In the genomic region with DNA sequence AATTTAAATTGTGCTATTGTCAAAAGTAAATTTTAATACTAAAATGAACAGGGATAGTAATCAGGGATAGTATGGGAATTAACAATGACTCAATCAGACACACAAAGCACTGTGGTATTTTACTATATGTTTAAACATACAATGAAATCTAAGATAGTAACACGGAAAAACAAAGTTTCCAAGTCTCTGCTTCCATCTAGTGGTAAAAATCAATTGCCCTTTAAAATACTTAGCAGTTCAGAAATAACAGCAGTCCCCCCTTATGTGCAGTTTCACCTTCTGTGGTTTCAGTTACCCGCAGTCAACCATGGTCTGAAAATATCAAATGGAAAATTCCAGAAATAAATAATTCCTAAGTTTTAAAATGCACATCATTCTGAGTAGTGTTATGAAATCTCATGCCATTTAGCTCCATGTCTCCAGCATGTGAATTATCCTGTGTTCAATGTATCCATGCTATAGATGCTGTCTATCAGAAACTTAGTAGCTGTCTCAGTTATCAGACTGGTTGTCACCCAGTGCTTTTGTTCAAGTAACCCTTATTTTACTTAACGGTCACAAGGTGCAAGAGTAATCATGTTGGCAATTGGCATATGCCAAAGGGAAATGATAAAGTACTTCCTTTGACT, we compare ENCODE assay signal across 8 cellular contexts. TPM values are rescaled to one million over a fixed set of nuclear protein-coding genes. Genes with fewer than 3 reads are reported as not detected.
A peak's percentile ranks its signal among the peaks of the same experiment; 100 is the strongest.
DNase-seq lines count a peak whose midpoint lies in the region; ATAC-seq and TF ChIP-seq lines count a peak whose summit lies in the region.

No MANE protein-coding gene starts in this region.

- peaks cover 19% of the 10 kb centered on the region for H3K4me1 Mint-ChIP-seq in CD14-positive monocyte
- peaks cover 27% of the 10 kb centered on the region for H3K4me1 Mint-ChIP-seq in activated T-helper 1 cell treated with anti-CD3 and anti-CD28 coated beads, Interleukin-12 subunit alpha, Interleukin-12 subunit beta, Interleukin-2, Interleukin-4 antibody, amounts not matched to agents 30 ng/mL and 10 ng/mL and 1 ng/mL, durations not matched to agents 14 hours and 24 hours and 36 hours (ENCODE audit: low read depth)

- intact Hi-C loops in CD14-positive monocyte (cut with micrococcal nuclease): no loop called here
- intact Hi-C loops in activated T-helper 1 cell treated with anti-CD3 and anti-CD28 coated beads, Interleukin-12 subunit alpha, Interleukin-12 subunit beta, Interleukin-2, Interleukin-4 antibody, amounts not matched to agents 30 ng/mL and 10 ng/mL and 1 ng/mL, durations not matched to agents 14 hours and 24 hours and 36 hours (cut with micrococcal nuclease): loop anchor here (1.0 to 5.0 kb wide), 4 partner anchors 242 to 460 kb away; no protein-coding TSS in a partner anchor

- peak; percentile 48 for ATAC-seq in GM18868 (IDR thresholded peaks at IDR 0.05; ENCODE audit: unreplicated experiment)

- H3K36me3 Mint-ChIP-seq in CD14-positive monocyte: no peaks in the 10 kb centered on the region
- H3K36me3 Mint-ChIP-seq in activated T-helper 1 cell treated with anti-CD3 and anti-CD28 coated beads, Interleukin-12 subunit alpha, Interleukin-12 subunit beta, Interleukin-2, Interleukin-4 antibody, amounts not matched to agents 30 ng/mL and 10 ng/mL and 1 ng/mL, durations not matched to agents 14 hours and 24 hours and 36 hours (ENCODE audit: low read depth): peaks cover 16% of the 10 kb centered on the region

- H3K27me3 Mint-ChIP-seq in CD14-positive monocyte (ENCODE audit: low read depth in 3 of 3): no peaks in the 10 kb centered on the region
- H3K27me3 Mint-ChIP-seq in activated T-helper 1 cell treated with anti-CD3 and anti-CD28 coated beads, Interleukin-12 subunit alpha, Interleukin-12 subunit beta, Interleukin-2, Interleukin-4 antibody, amounts not matched to agents 30 ng/mL and 10 ng/mL and 1 ng/mL, durations not matched to agents 14 hours and 24 hours and 36 hours (ENCODE audit: insufficient read depth): no peaks in the 10 kb centered on the region

- H3K9me3 Mint-ChIP-seq in CD14-positive monocyte: no peaks in the 10 kb centered on the region
- H3K9me3 Mint-ChIP-seq in activated T-helper 1 cell treated with anti-CD3 and anti-CD28 coated beads, Interleukin-12 subunit alpha, Interleukin-12 subunit beta, Interleukin-2, Interleukin-4 antibody, amounts not matched to agents 30 ng/mL and 10 ng/mL and 1 ng/mL, durations not matched to agents 14 hours and 24 hours and 36 hours: peaks cover 5% of the 10 kb centered on the region

- peak; percentile 73 for TF ChIP-seq CTCF in CD14-positive monocyte (IDR thresholded peaks at IDR 0.05)

- no peak overlapping the region for H3K4me3 Mint-ChIP-seq in CD14-positive monocyte
- peak overlapping the region; percentile 43 for H3K4me3 Mint-ChIP-seq in activated T-helper 1 cell treated with anti-CD3 and anti-CD28 coated beads, Interleukin-12 subunit alpha, Interleukin-12 subunit beta, Interleukin-2, Interleukin-4 antibody, amounts not matched to agents 30 ng/mL and 10 ng/mL and 1 ng/mL, durations not matched to agents 14 hours and 24 hours and 36 hours

- H3K27ac Mint-ChIP-seq in CD14-positive monocyte: no peak overlapping the region
- H3K27ac Mint-ChIP-seq in activated T-helper 1 cell treated with anti-CD3 and anti-CD28 coated beads, Interleukin-12 subunit alpha, Interleukin-12 subunit beta, Interleukin-2, Interleukin-4 antibody, amounts not matched to agents 30 ng/mL and 10 ng/mL and 1 ng/mL, durations not matched to agents 14 hours and 24 hours and 36 hours: peak overlapping the region; percentile 67

- DNase-seq in CD14-positive monocyte (ENCODE audit: low spot score) (no peak), NAMALWA (ENCODE audit: low spot score) (peak; percentile 73), lung microvascular endothelial cell (ENCODE audit: low read depth in 2 of 2) (peak; percentile 24 to 30), AG08396 (ENCODE audit: low spot score) (no peak)
- no peak for DNase-seq in activated T-helper 1 cell treated with anti-CD3 and anti-CD28 coated beads, Interleukin-12 subunit alpha, Interleukin-12 subunit beta, Interleukin-2, Interleukin-4 antibody, amounts not matched to agents 30 ng/mL and 10 ng/mL and 1 ng/mL, durations not matched to agents 14 hours and 24 hours and 36 hours (ENCODE audit: low spot score)
- no peak for DNase-seq in NK-92 treated with Interleukin-12 subunit alpha and Interleukin-12 subunit beta, amount 100 ng/mL, for 24 hours (lab: John Stamatoyannopoulos, UW)
- no peak for DNase-seq in stimulated activated CD8-positive, alpha-beta memory T cell treated with anti-CD3 and anti-CD28 coated beads, Interleukin-4, amount 100 ng/mL, for 48 hours

RNA-seq across cellular contexts. Expression of a gene that starts 58.5 kb away (rescaled TPM):
- polyA plus RNA-seq in CD14-positive monocyte: 1 to 10 TPM in 1 of 2 donors, under 1 TPM in 1; 0.91 to 1.4 TPM
- total RNA-seq in activated T-helper 1 cell treated with anti-CD3 and anti-CD28 coated beads, Interleukin-12 subunit alpha, Interleukin-12 subunit beta, Interleukin-2, Interleukin-4 antibody, amounts not matched to agents 30 ng/mL and 10 ng/mL and 1 ng/mL, durations not matched to agents 14 hours and 24 hours and 36 hours: 142 and 146 TPM in 2 replicates
- 5.0 and 7.9 TPM in 2 replicates for total RNA-seq in lung microvascular endothelial cell

Comparison
In these comparisons a context has a peak if more than half of its experiments do, and no peak if none do; other contexts are left out.
1. DNase-seq: peak in NAMALWA (single experiment) and lung microvascular endothelial cell (2 of 2); none in CD14-positive monocyte (single experiment), activated T-helper 1 cell treated with anti-CD3 and anti-CD28 coated beads, Interleukin-12 subunit alpha, Interleukin-12 subunit beta, Interleukin-2, Interleukin-4 antibody, amounts not matched to agents 30 ng/mL and 10 ng/mL and 1 ng/mL, durations not matched to agents 14 hours and 24 hours and 36 hours (single experiment), AG08396 (single experiment), NK-92 treated with Interleukin-12 subunit alpha and Interleukin-12 subunit beta, amount 100 ng/mL, for 24 hours (single experiment) and stimulated activated CD8-positive, alpha-beta memory T cell treated with anti-CD3 and anti-CD28 coated beads, Interleukin-4, amount 100 ng/mL, for 48 hours (single experiment).
2. RNA of a gene that starts 58.5 kb away (total RNA-seq): 142 to 146 TPM in activated T-helper 1 cell treated with anti-CD3 and anti-CD28 coated beads, Interleukin-12 subunit alpha, Interleukin-12 subunit beta, Interleukin-2, Interleukin-4 antibody, amounts not matched to agents 30 ng/mL and 10 ng/mL and 1 ng/mL, durations not matched to agents 14 hours and 24 hours and 36 hours; 5.0 to 7.9 TPM in lung microvascular endothelial cell; every median in the first group is over 10 times any median in the second.